8 cellular contexts compared by ENCODE assay signal in genomic region chr5:134543820-134544692, GRCh38.
DNase-seq lines count a peak whose midpoint lies in the region; ATAC-seq lines count a peak whose summit lies in the region.

No MANE protein-coding gene starts in this region.

- H3K27me3 ChIP-seq in adipocyte (replicated peaks; ENCODE audit: control insufficient read depth, insufficient read depth, low read length): no peaks in the 10 kb centered on the region
- H3K27me3 ChIP-seq in subcutaneous abdominal adipose tissue (ENCODE audit: control insufficient read depth in 5 of 5, insufficient read depth in 4 of 5, low read length in 5 of 5): no peaks in the 10 kb centered on the region

- H3K4me1 ChIP-seq in adipocyte (ENCODE audit: control insufficient read depth, insufficient read depth, low read length) (peaks cover 51% of the 10 kb centered on the region), subcutaneous abdominal adipose tissue (ENCODE audit: control insufficient read depth in 5 of 5, insufficient read depth in 5 of 5, low read length in 5 of 5) (peaks cover 7 to 54% (median 47%) of the 10 kb centered on the region in 5 donors)

- H3K36me3 ChIP-seq in adipocyte (ENCODE audit: control insufficient read depth, insufficient read depth, low read length, severe bottlenecking) (peaks cover 45% of the 10 kb centered on the region), subcutaneous abdominal adipose tissue (ENCODE audit: control insufficient read depth in 5 of 5, insufficient read depth in 5 of 5, low read length in 5 of 5) (peaks cover 0 to 57% (median 38%) of the 10 kb centered on the region in 5 donors)

- H3K4me3 ChIP-seq in adipocyte (ENCODE audit: low read length) (peak overlapping the region; percentile 12), subcutaneous abdominal adipose tissue (ENCODE audit: low read depth in 1 of 5, low read length in 5 of 5) (peak overlapping the region in 1 of 5 donors; percentile 6)

- H3K9ac ChIP-seq in adipocyte (ENCODE audit: low read length): peak overlapping the region; percentile 63
- H3K9ac ChIP-seq in subcutaneous abdominal adipose tissue (ENCODE audit: low read length in 5 of 5): peak overlapping the region in 1 of 5 donors; percentile 16

- H3K9me3 ChIP-seq in adipocyte (ENCODE audit: control insufficient read depth, low read length): no peaks in the 10 kb centered on the region
- H3K9me3 ChIP-seq in subcutaneous abdominal adipose tissue (ENCODE audit: control insufficient read depth in 5 of 5, low read length in 5 of 5): no peaks in the 10 kb centered on the region

- DNase-seq in GF-D8 (lab: John Stamatoyannopoulos, UW) (peak; percentile 67), adipocyte (ENCODE audit: low read depth) (no peak), NK-92 (lab: John Stamatoyannopoulos, UW; ENCODE audit: unreplicated experiment) (no peak), NCI-H82 (lab: John Stamatoyannopoulos, UW) (no peak), AG20443 (ENCODE audit: low spot score) (no peak)

- ATAC-seq in GM19395 (IDR thresholded peaks at IDR 0.05; ENCODE audit: unreplicated experiment) (peak; percentile 52), HG03442 (IDR thresholded peaks at IDR 0.05; ENCODE audit: unreplicated experiment) (peak; percentile 45)

- peak overlapping the region; percentile 47 for H3K27ac ChIP-seq in subcutaneous abdominal adipose tissue (ENCODE audit: low read depth, low read length)
